In the genomic region with DNA sequence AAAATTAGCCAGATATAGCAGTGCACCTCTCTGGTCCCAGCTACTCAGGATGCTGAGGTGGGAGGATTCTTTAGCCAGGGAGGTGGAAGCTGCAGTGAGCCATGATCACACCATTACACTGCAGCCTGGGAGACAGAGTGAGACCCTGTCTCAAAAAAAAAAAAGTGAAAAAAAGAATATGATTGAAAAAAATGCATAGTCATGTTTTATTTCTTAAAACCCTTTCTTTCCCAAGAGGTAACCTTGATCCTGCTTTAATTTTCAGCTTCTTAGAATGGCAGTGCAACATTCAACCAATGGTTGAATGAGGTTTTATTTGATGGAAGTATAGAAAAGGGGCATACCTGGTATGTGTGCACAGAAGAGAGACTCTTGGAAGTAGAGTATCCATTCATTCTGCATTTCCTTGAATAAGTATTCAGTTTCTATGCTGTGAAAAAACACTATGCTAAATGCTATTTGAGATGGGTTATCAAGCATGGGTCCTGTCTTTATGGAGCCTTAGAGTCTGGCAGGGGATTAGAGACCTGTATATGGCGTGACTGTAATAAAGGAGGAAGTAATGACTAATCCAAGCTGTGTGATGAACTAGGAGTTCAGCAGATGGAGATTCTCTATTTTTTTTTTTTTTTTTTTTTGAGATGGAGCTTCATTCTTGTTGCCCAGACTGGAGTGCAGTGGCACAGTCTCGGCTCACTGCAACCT, we compare ENCODE assay signal across 10 cellular contexts.
DNase-seq lines count a peak whose midpoint lies in the region; ATAC-seq and TF ChIP-seq lines count a peak whose summit lies in the region.
"Had no signal": no experiment of that assay in that cellular context is flagged by ENCODE, and none has a peak within 500 bp of the region (broad histone marks: within the 10 kb centered on the region; RNA-seq: fewer than 3 reads in every experiment).

No MANE protein-coding gene starts in this region.

- H3K27ac ChIP-seq in left ventricle myocardium inferior (replicated peaks) (peak overlapping the region; percentile 84), RWPE2 (ENCODE audit: poor library complexity, severe bottlenecking) (peak overlapping the region; percentile 73)
- H3K27ac ChIP-seq: dorsolateral prefrontal cortex had no signal

- no peak for TF ChIP-seq CTCF in left ventricle myocardium inferior (IDR thresholded peaks at IDR 0.05; ENCODE audit: borderline replicate concordance)
- no peak for TF ChIP-seq CTCF in RWPE2 (IDR thresholded peaks at IDR 0.05; ENCODE audit: poor library complexity, severe bottlenecking)

- H3K9me3 ChIP-seq in left ventricle myocardium inferior (replicated peaks) (no peaks in the 10 kb centered on the region), RWPE2 (ENCODE audit: severe bottlenecking) (no peaks in the 10 kb centered on the region)

- intact Hi-C loops in left ventricle myocardium inferior (cut with micrococcal nuclease) (no loop called here), left ventricle myocardium superior (cut with micrococcal nuclease) (no loop called here)

- H3K4me1 ChIP-seq in left ventricle myocardium inferior (peaks cover 90% of the 10 kb centered on the region), RWPE2 (ENCODE audit: insufficient read depth, poor library complexity, severe bottlenecking) (peaks cover 59% of the 10 kb centered on the region)

- DNase-seq in left ventricle myocardium inferior, result no peak
- DNase-seq in left ventricle myocardium superior, result no peak
- DNase-seq in RWPE2 (ENCODE audit: low spot score), result no peak
- no peak for DNase-seq in SHP77 (lab: John Stamatoyannopoulos, UW)
- no peak for DNase-seq in NCI-H2196 (lab: John Stamatoyannopoulos, UW; ENCODE audit: unreplicated experiment)
- DNase-seq: activated B cell treated with CpG ODN at 0.5 μM for 24 hours, dorsolateral prefrontal cortex had no signal

- H3K36me3 ChIP-seq in left ventricle myocardium inferior (no peaks in the 10 kb centered on the region), RWPE2 (ENCODE audit: low read depth) (no peaks in the 10 kb centered on the region)

- no peaks in the 10 kb centered on the region for H3K27me3 ChIP-seq in left ventricle myocardium inferior (ENCODE audit: low read depth)
- no peaks in the 10 kb centered on the region for H3K27me3 ChIP-seq in RWPE2 (ENCODE audit: insufficient read depth, poor library complexity, severe bottlenecking)
- H3K27me3 ChIP-seq: dorsolateral prefrontal cortex had no signal

- no peak overlapping the region for H3K4me3 ChIP-seq in left ventricle myocardium inferior
- H3K4me3 ChIP-seq in RWPE2 (ENCODE audit: severe bottlenecking), result no peak overlapping the region
- H3K4me3 ChIP-seq: dorsolateral prefrontal cortex had no signal

- ATAC-seq in left ventricle myocardium superior, result no peak
- peak; percentile 73 for ATAC-seq in RWPE2 (ENCODE audit: low read depth)
- peak; percentile 82 for ATAC-seq in esophagus mucosa
- no peak for ATAC-seq in GM18498 (IDR thresholded peaks at IDR 0.05; ENCODE audit: unreplicated experiment)
- ATAC-seq in HG02938 (IDR thresholded peaks at IDR 0.05; ENCODE audit: unreplicated experiment), result no peak

Comparison
In these comparisons a context has a peak if more than half of its experiments do, and no peak if none do; other contexts are left out.
1. ATAC-seq: peak in RWPE2 (single experiment) and esophagus mucosa (single experiment); none in left ventricle myocardium superior (single experiment), GM18498 (single experiment) and HG02938 (single experiment).